In the genomic region with DNA sequence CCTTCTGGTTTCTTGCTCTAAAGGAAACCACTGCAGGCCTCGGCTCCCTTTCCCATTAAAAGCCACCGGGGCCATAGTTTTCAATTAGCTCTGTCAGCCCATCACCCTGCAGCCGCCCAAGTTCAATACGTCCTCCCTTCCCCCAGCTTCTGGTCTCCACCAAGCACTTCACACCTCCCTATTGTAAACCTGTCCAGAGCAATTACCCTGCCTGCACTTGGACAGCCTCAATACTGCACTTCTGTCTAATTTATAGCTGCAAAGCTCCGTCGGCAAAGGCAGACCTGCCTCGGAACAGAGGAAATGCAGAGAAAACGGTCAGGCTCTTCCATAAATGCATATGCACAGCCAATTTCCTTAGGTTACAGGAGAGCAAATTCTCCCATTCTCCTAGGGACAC, we compare ENCODE assay signal across 15 cellular contexts. TPM values are rescaled to one million over a fixed set of nuclear protein-coding genes. Genes with fewer than 3 reads are reported as not detected.
DNase-seq lines count a peak whose midpoint lies in the region; ATAC-seq and TF ChIP-seq lines count a peak whose summit lies in the region.
"Had no signal": no experiment of that assay in that cellular context is flagged by ENCODE, and none has a peak within 500 bp of the region (broad histone marks: within the 10 kb centered on the region; RNA-seq: fewer than 3 reads in every experiment).

No MANE protein-coding gene starts in this region.

- H3K27me3 Mint-ChIP-seq in activated naive CD8-positive, alpha-beta T cell treated with anti-CD3 and anti-CD28 coated beads for 36 hours, result peaks cover 9% of the 10 kb centered on the region
- H3K27me3 Mint-ChIP-seq in nephron progenitor cell (ENCODE audit: low read depth, poor library complexity), result no peaks in the 10 kb centered on the region
- H3K27me3 Mint-ChIP-seq: B cell had no signal

- peak overlapping the region in 8 of 11 experiments; percentile 80 to 96 (median 88); a peak in 16 of 22 replicates for H3K4me2 ChIP-seq in BLaER1 treated with 17β-estradiol and CSF1 and Interleukin-3, amounts not matched to agents 10 nM and 100 nM

- H3K27me3 ChIP-seq in BLaER1 treated with 17β-estradiol and CSF1 and Interleukin-3, amounts not matched to agents 10 nM and 100 nM, result no peaks in the 10 kb centered on the region
- no peaks in the 10 kb centered on the region for H3K27me3 ChIP-seq in HUES6 (ENCODE audit: control insufficient read depth, insufficient read depth, low read length)
- H3K27me3 ChIP-seq: brain microvascular endothelial cell had no signal

- no peak for DNase-seq in activated naive CD8-positive, alpha-beta T cell treated with anti-CD3 and anti-CD28 coated beads for 36 hours
- peak; percentile 50 for DNase-seq in nephron progenitor cell
- DNase-seq in midbrain (lab: John Stamatoyannopoulos, UW), result no peak
- no peak for DNase-seq in omental fat pad (ENCODE audit: low spot score)
- DNase-seq: activated B cell treated with CpG ODN at 0.5 μM for 24 hours; activated T-cell treated with anti-CD3 and anti-CD28 coated beads, Interleukin-2, amount 50 U/mL, for 1 hour; brain microvascular endothelial cell; EL; NCI-H1436 had no signal

- H3K4me1 Mint-ChIP-seq in activated naive CD8-positive, alpha-beta T cell treated with anti-CD3 and anti-CD28 coated beads for 36 hours, result peaks cover 54% of the 10 kb centered on the region
- H3K4me1 Mint-ChIP-seq in nephron progenitor cell, result peaks cover 38% of the 10 kb centered on the region

- H3K27ac ChIP-seq in BLaER1 treated with 17β-estradiol and CSF1 and Interleukin-3, amounts not matched to agents 10 nM and 100 nM, result peak overlapping the region in 4 of 11 experiments; percentile 41 to 87 (median 70); a peak in 8 of 22 replicates
- H3K27ac ChIP-seq in HUES6 (ENCODE audit: low read depth, low read length), result 0 out of 2 replicates have a peak overlapping the region, but pooled peaks have one; percentile 32
- H3K27ac ChIP-seq: brain microvascular endothelial cell had no signal

- H3K9me3 Mint-ChIP-seq in activated naive CD8-positive, alpha-beta T cell treated with anti-CD3 and anti-CD28 coated beads for 36 hours, result peaks cover 13% of the 10 kb centered on the region
- no peaks in the 10 kb centered on the region for H3K9me3 Mint-ChIP-seq in nephron progenitor cell

- H3K9ac ChIP-seq in BLaER1 treated with 17β-estradiol and CSF1 and Interleukin-3, amounts not matched to agents 10 nM and 100 nM, result no peak overlapping the region
- H3K9ac ChIP-seq in HUES6 (ENCODE audit: low read length), result no peak overlapping the region

- peaks cover 60 to 100% (median 97%) of the 10 kb centered on the region in 10 experiments for H3K4me1 ChIP-seq in BLaER1 treated with 17β-estradiol and CSF1 and Interleukin-3, amounts not matched to agents 10 nM and 100 nM
- peaks cover 93% of the 10 kb centered on the region for H3K4me1 ChIP-seq in HUES6 (ENCODE audit: control insufficient read depth, insufficient read depth, low read length)

- no peak for TF ChIP-seq CTCF in nephron progenitor cell (IDR thresholded peaks at IDR 0.05)
- TF ChIP-seq CTCF in omental fat pad (IDR thresholded peaks at IDR 0.05), result no peak

- H3K36me3 Mint-ChIP-seq in activated naive CD8-positive, alpha-beta T cell treated with anti-CD3 and anti-CD28 coated beads for 36 hours, result peaks cover 20% of the 10 kb centered on the region
- no peaks in the 10 kb centered on the region for H3K36me3 Mint-ChIP-seq in nephron progenitor cell (ENCODE audit: low read depth)

- peaks cover 0 to 30% (median 0%) of the 10 kb centered on the region in 11 experiments; a peak in 6 of 22 replicates for H4K20me1 ChIP-seq in BLaER1 treated with 17β-estradiol and CSF1 and Interleukin-3, amounts not matched to agents 10 nM and 100 nM

- H3K9me3 ChIP-seq in BLaER1 treated with 17β-estradiol and CSF1 and Interleukin-3, amounts not matched to agents 10 nM and 100 nM (replicated peaks in 1 of 11), result peaks cover 9 to 18% (median 12%) of the 10 kb centered on the region in 11 experiments
- H3K9me3 ChIP-seq in HUES6 (ENCODE audit: control insufficient read depth, insufficient read depth, low read depth, low read length), result no peaks in the 10 kb centered on the region

- peak overlapping the region; percentile 4 for H3K27ac Mint-ChIP-seq in activated naive CD8-positive, alpha-beta T cell treated with anti-CD3 and anti-CD28 coated beads for 36 hours
- peak overlapping the region; percentile 71 for H3K27ac Mint-ChIP-seq in nephron progenitor cell
- H3K27ac Mint-ChIP-seq: activated B cell treated with CpG ODN at 0.5 μM for 24 hours, B cell had no signal

- no peak overlapping the region for H3K4me3 ChIP-seq in BLaER1 treated with 17β-estradiol and CSF1 and Interleukin-3, amounts not matched to agents 10 nM and 100 nM
- no peak overlapping the region for H3K4me3 ChIP-seq in HUES6 (ENCODE audit: low read depth, low read length)

- H3K4me3 Mint-ChIP-seq in activated naive CD8-positive, alpha-beta T cell treated with anti-CD3 and anti-CD28 coated beads for 36 hours, result no peak overlapping the region
- peak overlapping the region; percentile 35 for H3K4me3 Mint-ChIP-seq in nephron progenitor cell
- H3K4me3 Mint-ChIP-seq: activated B cell treated with CpG ODN at 0.5 μM for 24 hours, B cell had no signal

- ATAC-seq in HG02884 (IDR thresholded peaks at IDR 0.05; ENCODE audit: unreplicated experiment), result no peak
- no peak for ATAC-seq in omental fat pad (ENCODE audit: low FRiP score)
- ATAC-seq in HG03342 (IDR thresholded peaks at IDR 0.05; ENCODE audit: unreplicated experiment), result no peak
- ATAC-seq: SK-N-SH treated with all-trans-retinoic acid at 6 μM for 48 hours had no signal

- peaks cover 0 to 16% (median 4%) of the 10 kb centered on the region in 11 experiments; a peak in 7 of 22 replicates for H3K36me3 ChIP-seq in BLaER1 treated with 17β-estradiol and CSF1 and Interleukin-3, amounts not matched to agents 10 nM and 100 nM
- H3K36me3 ChIP-seq in HUES6 (ENCODE audit: control insufficient read depth, insufficient read depth, low read length), result no peaks in the 10 kb centered on the region
- H3K36me3 ChIP-seq: brain microvascular endothelial cell had no signal

RNA-seq across cellular contexts. Expression of gene LRIG1, which starts 21.9 kb away (rescaled TPM):
- total RNA-seq in activated naive CD8-positive, alpha-beta T cell treated with anti-CD3 and anti-CD28 coated beads for 36 hours, result 1 to 10 TPM; 8.2 to 8.5 TPM
- 10 to 100 TPM; 44.2 to 96.2 (median 57.6) TPM for total RNA-seq in omental fat pad

Comparison
In these comparisons a context has a peak if more than half of its experiments do, and no peak if none do; other contexts are left out.
1. RNA of gene LRIG1, which starts 21.9 kb away (total RNA-seq): 44.2 to 96.2 TPM in omental fat pad; 8.2 to 8.5 TPM in activated naive CD8-positive, alpha-beta T cell treated with anti-CD3 and anti-CD28 coated beads for 36 hours; every median in the first group is over 4 times any median in the second.